ENCODE assay signal across 13 cellular contexts in the genomic region with DNA sequence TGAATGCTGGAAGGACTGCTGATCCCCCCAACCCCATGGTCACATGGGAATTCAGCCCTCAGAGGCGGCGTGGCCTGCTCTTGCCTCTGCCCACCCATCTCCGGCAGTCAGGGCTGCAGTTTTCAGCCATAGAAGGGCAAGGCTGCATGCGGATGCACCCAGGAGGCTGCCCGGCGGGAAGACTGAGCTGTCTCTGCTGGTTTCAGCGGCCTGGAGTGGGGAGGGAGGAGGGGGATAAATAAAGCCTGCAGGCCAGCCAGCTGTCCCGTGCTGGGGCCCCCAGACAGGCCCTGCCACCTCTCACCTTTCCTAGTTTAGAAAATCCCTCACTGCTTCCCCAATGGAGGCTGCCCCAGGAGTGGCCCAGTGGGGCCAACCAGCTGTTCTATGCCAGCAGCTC. TPM values are rescaled to one million over a fixed set of nuclear protein-coding genes. Genes with fewer than 3 reads are reported as not detected.
DNase-seq lines count a peak whose midpoint lies in the region; ATAC-seq and TF ChIP-seq lines count a peak whose summit lies in the region.
"Had no signal": no experiment of that assay in that cellular context is flagged by ENCODE, and none has a peak within 500 bp of the region (broad histone marks: within the 10 kb centered on the region; RNA-seq: fewer than 3 reads in every experiment).

No MANE protein-coding gene starts in this region.

- H3K27ac Mint-ChIP-seq in nephron progenitor cell, result no peak overlapping the region

- peaks cover 22% of the 10 kb centered on the region for H3K36me3 Mint-ChIP-seq in nephron progenitor cell (ENCODE audit: low read depth)
- H3K36me3 Mint-ChIP-seq: activated naive CD8-positive, alpha-beta T cell treated with anti-CD3 and anti-CD28 coated beads, Interleukin-2, amount 10 ng/mL, durations not matched to agents 7 days and 5 days had no signal

- no peaks in the 10 kb centered on the region for H3K9me3 Mint-ChIP-seq in nephron progenitor cell
- H3K9me3 Mint-ChIP-seq: activated naive CD8-positive, alpha-beta T cell treated with anti-CD3 and anti-CD28 coated beads, Interleukin-2, amount 10 ng/mL, durations not matched to agents 7 days and 5 days had no signal

- H3K4me1 ChIP-seq in cardiac muscle cell (ENCODE audit: low read depth), result peaks cover 20% of the 10 kb centered on the region

- peak overlapping the region; percentile 32 for H3K4me3 Mint-ChIP-seq in nephron progenitor cell
- H3K4me3 Mint-ChIP-seq: activated naive CD8-positive, alpha-beta T cell treated with anti-CD3 and anti-CD28 coated beads, Interleukin-2, amount 10 ng/mL, durations not matched to agents 7 days and 5 days had no signal

- intact Hi-C loops in cardiac septum (cut with DNase I), result no loop called here

- H3K4me1 Mint-ChIP-seq in nephron progenitor cell, result peaks cover 44% of the 10 kb centered on the region

- H3K27me3 ChIP-seq in cardiac muscle cell (no peaks in the 10 kb centered on the region), MG63 (no peaks in the 10 kb centered on the region)

- H3K27me3 Mint-ChIP-seq in nephron progenitor cell (ENCODE audit: low read depth, poor library complexity), result no peaks in the 10 kb centered on the region
- H3K27me3 Mint-ChIP-seq: activated naive CD8-positive, alpha-beta T cell treated with anti-CD3 and anti-CD28 coated beads, Interleukin-2, amount 10 ng/mL, durations not matched to agents 7 days and 5 days had no signal

- H3K4me3 ChIP-seq in cardiac muscle cell, result no peak overlapping the region
- H3K4me3 ChIP-seq in epithelial cell of esophagus (ENCODE audit: low read length), result peak overlapping the region; percentile 29
- no peak overlapping the region for H3K4me3 ChIP-seq in MG63
- H3K4me3 ChIP-seq: smooth muscle cell had no signal

- peak overlapping the region; percentile 73 for H3K27ac ChIP-seq in cardiac muscle cell

- ATAC-seq in HG02678 (IDR thresholded peaks at IDR 0.05; ENCODE audit: unreplicated experiment), result no peak

- H3K36me3 ChIP-seq in cardiac muscle cell (no peaks in the 10 kb centered on the region), MG63 (peaks cover 27% of the 10 kb centered on the region)

- H3K9me3 ChIP-seq in cardiac muscle cell (ENCODE audit: low read depth) (no peaks in the 10 kb centered on the region), MG63 (no peaks in the 10 kb centered on the region)

- TF ChIP-seq CTCF in cardiac muscle cell (IDR thresholded peaks at IDR 0.05; ENCODE audit: low read depth, low read length), result no peak
- TF ChIP-seq CTCF in epithelial cell of esophagus (IDR thresholded peaks at IDR 0.05; ENCODE audit: insufficient read depth, low read depth, low read length, missing control alignments), result no peak
- TF ChIP-seq CTCF in nephron progenitor cell (IDR thresholded peaks at IDR 0.05), result no peak

- DNase-seq in cardiac muscle cell (ENCODE audit: low read depth in 1 of 2, low spot score in 1 of 2) (no peak), cardiac septum (ENCODE audit: low spot score) (no peak), epithelial cell of esophagus (ENCODE audit: low read depth) (no peak), nephron progenitor cell (no peak), ureter (ENCODE audit: low spot score) (peak; percentile 65), MG63 (no peak), NCI-H187 treated with DMSO at 0.1 percent for 48 hours (lab: John Stamatoyannopoulos, UW) (no peak)
- DNase-seq: activated naive CD8-positive, alpha-beta T cell treated with anti-CD3 and anti-CD28 coated beads, Interleukin-2, amount 10 ng/mL, durations not matched to agents 7 days and 5 days; DND-41; NCI-H2081 treated with DMSO at 0.1 percent for 48 hours; T-helper 9 cell had no signal

RNA-seq across cellular contexts. Expression of a gene that starts 4.8 kb away (rescaled TPM):
- total RNA-seq in cardiac muscle cell (27.4 and 34.9 TPM in 2 replicates), cardiac septum (16.5 TPM), ureter (80.2 TPM)
- polyA plus RNA-seq in cardiac muscle cell, result 10.2 and 13.6 TPM in 2 replicates
- total RNA-seq in MG63 (2014; rRNA removed; shearing (Covaris generic); ENCODE audit: low replicate concordance), result 13.8 and 25.3 TPM in 2 replicates

RNA-seq across cellular contexts. Expression of a gene that starts 42.5 kb away (rescaled TPM):
- 0.80 and 0.99 TPM in 2 replicates for total RNA-seq in cardiac muscle cell
- 1.1 and 2.5 TPM in 2 replicates for polyA plus RNA-seq in cardiac muscle cell
- total RNA-seq in cardiac septum, result 0.54 TPM
- total RNA-seq in ureter, result not detected
- total RNA-seq in MG63 (2014; rRNA removed; shearing (Covaris generic); ENCODE audit: low replicate concordance), result 0.36 and 2.3 TPM in 2 replicates
- total RNA-seq: activated naive CD8-positive, alpha-beta T cell treated with anti-CD3 and anti-CD28 coated beads, Interleukin-2, amount 10 ng/mL, durations not matched to agents 7 days and 5 days had no signal

RNA-seq across cellular contexts. Expression of a gene that starts 42.6 kb away (rescaled TPM):
- 63.3 and 127 TPM in 2 replicates for total RNA-seq in cardiac muscle cell
- polyA plus RNA-seq in cardiac muscle cell, result 124 and 183 TPM in 2 replicates
- total RNA-seq in cardiac septum, result 50.5 TPM
- total RNA-seq in ureter, result 49.5 TPM
- 64.9 and 167 TPM in 2 replicates for total RNA-seq in MG63 (2014; rRNA removed; shearing (Covaris generic); ENCODE audit: low replicate concordance)
